19 cellular contexts compared by ENCODE assay signal in genomic region chr6:57434944-57435343, GRCh38.
DNase-seq lines count a peak whose midpoint lies in the region; ATAC-seq and TF ChIP-seq lines count a peak whose summit lies in the region.
"Had no signal": no experiment of that assay in that cellular context is flagged by ENCODE, and none has a peak within 500 bp of the region (broad histone marks: within the 10 kb centered on the region; RNA-seq: fewer than 3 reads in every experiment).

No MANE protein-coding gene starts in this region.

- H2BK120ac ChIP-seq in H9 (ENCODE audit: low read depth, low read length, poor library complexity, severe bottlenecking) = peak overlapping the region; percentile 36

- no peak overlapping the region for H2BK20ac ChIP-seq in H9 (ENCODE audit: low read depth, low read length, poor library complexity, severe bottlenecking)

- no CpG with 5 or more reads among the region's 4 CpGs for WGBS in H9 (ENCODE audit: extremely low coverage, insufficient read length, low lambda C conversion rate)

- ATAC-seq in stimulated activated naive B cell treated with anti-CD40 and anti-IgM and Interleukin-4, amounts not matched to agents 10 μg/mL and 1 μg/mL and 100 μg/mL, for 72 hours (replicated peaks) = no peak
- ATAC-seq in HG03378 (IDR thresholded peaks at IDR 0.05; ENCODE audit: unreplicated experiment) = no peak
- no peak for ATAC-seq in GM21825 (IDR thresholded peaks at IDR 0.05; ENCODE audit: unreplicated experiment)
- ATAC-seq: K562 had no signal

- H4K91ac ChIP-seq in H9 (ENCODE audit: insufficient read length, low read depth, low read length) = no peak overlapping the region

- no peak overlapping the region for H3K4me3 Mint-ChIP-seq in H9
- H3K4me3 Mint-ChIP-seq in immature natural killer cell = peak overlapping the region in 4 of 5 donors; percentile 3 to 74 (median 32)
- no peak overlapping the region for H3K4me3 Mint-ChIP-seq in stimulated activated naive B cell treated with anti-CD40 and anti-IgM and Interleukin-4, amounts not matched to agents 10 μg/mL and 1 μg/mL and 100 μg/mL, for 72 hours
- no peak overlapping the region for H3K4me3 Mint-ChIP-seq in mesothelial cell of epicardium

- H3K4me2 ChIP-seq in H9 (ENCODE audit: insufficient read depth, insufficient read length, low read length) = no peak overlapping the region

- H4K20me1 ChIP-seq in H9 (ENCODE audit: control insufficient read depth, insufficient read depth, insufficient read length) = no peaks in the 10 kb centered on the region

- no peak overlapping the region for H2BK5ac ChIP-seq in H9 (ENCODE audit: insufficient read length, low read length)

- H3K27ac Mint-ChIP-seq in H9 = peak overlapping the region; percentile 53 to 83 (median 65); a peak in 3 of 7 replicates
- peak overlapping the region; percentile 9 to 82 (median 54) for H3K27ac Mint-ChIP-seq in immature natural killer cell
- H3K27ac Mint-ChIP-seq in stimulated activated naive B cell treated with anti-CD40 and anti-IgM and Interleukin-4, amounts not matched to agents 10 μg/mL and 1 μg/mL and 100 μg/mL, for 72 hours = peak overlapping the region; percentile 87
- H3K27ac Mint-ChIP-seq in mesothelial cell of epicardium = no peak overlapping the region

- H3K4me1 Mint-ChIP-seq in H9 = peaks cover 14 to 29% of the 10 kb centered on the region in 2 experiments
- peaks cover 50 to 56% of the 10 kb centered on the region in 2 donors for H3K4me1 Mint-ChIP-seq in immature natural killer cell
- H3K4me1 Mint-ChIP-seq in stimulated activated naive B cell treated with anti-CD40 and anti-IgM and Interleukin-4, amounts not matched to agents 10 μg/mL and 1 μg/mL and 100 μg/mL, for 72 hours = peaks cover 21 to 58% of the 10 kb centered on the region in 2 donors
- H3K4me1 Mint-ChIP-seq in mesothelial cell of epicardium = peaks cover 26% of the 10 kb centered on the region

- H3K9me3 Mint-ChIP-seq in H9 = no peaks in the 10 kb centered on the region
- no peaks in the 10 kb centered on the region for H3K9me3 Mint-ChIP-seq in immature natural killer cell
- no peaks in the 10 kb centered on the region for H3K9me3 Mint-ChIP-seq in stimulated activated naive B cell treated with anti-CD40 and anti-IgM and Interleukin-4, amounts not matched to agents 10 μg/mL and 1 μg/mL and 100 μg/mL, for 72 hours
- H3K9me3 Mint-ChIP-seq in mesothelial cell of epicardium = no peaks in the 10 kb centered on the region

- no peak overlapping the region for H3T11ph ChIP-seq in H9 (ENCODE audit: low read length)

- H2AK5ac ChIP-seq in H9 (ENCODE audit: insufficient read length, low read length) = no peak overlapping the region

- H2BK15ac ChIP-seq in H9 (ENCODE audit: low read depth, low read length) = no peak overlapping the region

- H4K8ac ChIP-seq in H9 (replicated peaks; ENCODE audit: insufficient read length, low read depth, low read length) = no peak overlapping the region

- H3K4ac ChIP-seq in H9 (ENCODE audit: low read depth, low read length) = no peak overlapping the region

- H3K27me3 Mint-ChIP-seq in H9 (ENCODE audit: low read depth) (no peaks in the 10 kb centered on the region), immature natural killer cell (ENCODE audit: low read depth in 3 of 3) (no peaks in the 10 kb centered on the region), mesothelial cell of epicardium (ENCODE audit: low read depth) (no peaks in the 10 kb centered on the region)
- no peaks in the 10 kb centered on the region for H3K27me3 Mint-ChIP-seq in stimulated activated naive B cell treated with anti-CD40 and anti-IgM and Interleukin-4, amounts not matched to agents 10 μg/mL and 1 μg/mL and 100 μg/mL, for 72 hours

- no peak overlapping the region for H2BK12ac ChIP-seq in H9 (ENCODE audit: insufficient read length, low read depth, low read length)

- no peaks in the 10 kb centered on the region for H3K36me3 Mint-ChIP-seq in H9 (ENCODE audit: insufficient read depth in 1 of 3, low read depth in 3 of 3)
- peaks cover 0 to 3% (median 0%) of the 10 kb centered on the region in 3 donors for H3K36me3 Mint-ChIP-seq in immature natural killer cell
- H3K36me3 Mint-ChIP-seq in stimulated activated naive B cell treated with anti-CD40 and anti-IgM and Interleukin-4, amounts not matched to agents 10 μg/mL and 1 μg/mL and 100 μg/mL, for 72 hours = peaks cover 1 to 12% of the 10 kb centered on the region in 2 donors
- H3K36me3 Mint-ChIP-seq in mesothelial cell of epicardium = no peaks in the 10 kb centered on the region

- H3K18ac ChIP-seq in H9 (ENCODE audit: insufficient read length, low read depth, low read length) = no peak overlapping the region

- H3K56ac ChIP-seq in H9 (ENCODE audit: insufficient read length, low read depth, low read length) = no peak overlapping the region

- no peak overlapping the region for H3K14ac ChIP-seq in H9 (ENCODE audit: insufficient read depth, low read length)

- H3K27me3 ChIP-seq in H9 (ENCODE audit: insufficient read depth, low read length) = no peaks in the 10 kb centered on the region
- H3K27me3 ChIP-seq: Peyer's patch had no signal

- H3K9me3 ChIP-seq in H9 (ENCODE audit: control insufficient read depth, low read depth, low read length) = no peaks in the 10 kb centered on the region
- H3K9me3 ChIP-seq: Peyer's patch had no signal

- H3K79me1 ChIP-seq in H9 (ENCODE audit: insufficient read depth, low read depth, low read length, poor library complexity, severe bottlenecking) = no peaks in the 10 kb centered on the region

- TF ChIP-seq CTCF in H9 (conservative IDR thresholded peaks at IDR 0.05) = no peak
- TF ChIP-seq CTCF in mesothelial cell of epicardium (IDR thresholded peaks at IDR 0.05; ENCODE audit: unreplicated experiment) = no peak

- H3K23me2 ChIP-seq in H9 (ENCODE audit: insufficient read length, low read depth, low read length, poor library complexity, severe bottlenecking) = no peaks in the 10 kb centered on the region

- no peaks in the 10 kb centered on the region for H3K79me2 ChIP-seq in H9 (ENCODE audit: insufficient read depth, low read length)

- H2AFZ ChIP-seq in H9 (ENCODE audit: low read length) = no peak overlapping the region

- H3K27ac ChIP-seq in H9 (ENCODE audit: insufficient read length, low read depth, low read length) = no peak overlapping the region
- H3K27ac ChIP-seq: C4-2B, HL-60, Peyer's patch had no signal

- no peak overlapping the region for H3K23ac ChIP-seq in H9 (ENCODE audit: insufficient read length, low read depth, low read length)

- no peak for DNase-seq in H9
- peak; percentile 4 to 43 for DNase-seq in NCI-H526 (lab: John Stamatoyannopoulos, UW)
- DNase-seq in immature natural killer cell = no peak
- no peak for DNase-seq in stimulated activated naive B cell treated with anti-CD40 and anti-IgM and Interleukin-4, amounts not matched to agents 10 μg/mL and 1 μg/mL and 100 μg/mL, for 72 hours
- DNase-seq in mesothelial cell of epicardium (ENCODE audit: low spot score in 2 of 2, unreplicated experiment in 2 of 2) = no peak
- DNase-seq: DMS153, HCEC 1CT, MM.1S, NCI-H1105, NCI-H187, NCI-H446, NCI-H82, SHP77 treated with DMSO at 0.1 percent for 48 hours had no signal

- no peak overlapping the region for H3K9ac ChIP-seq in H9 (ENCODE audit: extremely low read depth, insufficient read length, low read length)

- no peaks in the 10 kb centered on the region; the same call in 1 of the 2 replicates for H3K4me1 ChIP-seq in H9 (ENCODE audit: insufficient read depth, low read length)
- H3K4me1 ChIP-seq: Peyer's patch had no signal

- no peak overlapping the region for H4K5ac ChIP-seq in H9 (ENCODE audit: insufficient read length, low read depth, low read length)

Comparison
In these comparisons a context has a peak if more than half of its experiments do, and no peak if none do; other contexts are left out.
1. DNase-seq: peak in NCI-H526 (2 of 2); none in H9 (single experiment), immature natural killer cell (0 of 3), stimulated activated naive B cell treated with anti-CD40 and anti-IgM and Interleukin-4, amounts not matched to agents 10 μg/mL and 1 μg/mL and 100 μg/mL, for 72 hours (single experiment) and mesothelial cell of epicardium (0 of 2).
2. H3K4me3 Mint-ChIP-seq: peak in immature natural killer cell (4 of 5); none in H9 (0 of 2), stimulated activated naive B cell treated with anti-CD40 and anti-IgM and Interleukin-4, amounts not matched to agents 10 μg/mL and 1 μg/mL and 100 μg/mL, for 72 hours (0 of 2) and mesothelial cell of epicardium (single experiment).